In genomic region chr20:62652051-62652893, GRCh38 we compare ENCODE assay signal across 8 cellular contexts. TPM values are rescaled to one million over a fixed set of nuclear protein-coding genes. Genes with fewer than 3 reads are reported as not detected.
A peak's percentile ranks its signal among the peaks of the same experiment; 100 is the strongest.
DNase-seq lines count a peak whose midpoint lies in the region; ATAC-seq and TF ChIP-seq lines count a peak whose summit lies in the region.

No MANE protein-coding gene starts in this region.

- H3K4me3 ChIP-seq in GM12865 (ENCODE audit: low read depth, low read length) (peak overlapping the region; percentile 49), esophagus muscularis mucosa (peak overlapping the region; percentile 37 to 49 (median 44)), muscle layer of colon (ENCODE audit: low read depth in 1 of 2, low read length in 2 of 2) (peak overlapping the region in 1 of 2 donors; percentile 43)

- CTCF ChIA-PET in HEK293T (lab: Yijun Ruan, JAX), result interaction anchor here (0.6 kb wide), 1 partner anchor 156 kb away, joined by 3 read pairs; no protein-coding TSS in a partner anchor

- H3K27ac ChIP-seq in esophagus muscularis mucosa (replicated peaks in 1 of 4) (peak overlapping the region; percentile 93 to 94 (median 94)), muscle layer of colon (ENCODE audit: low read depth, low read length) (peak overlapping the region; percentile 76)

- 9% methylated on average over 15 of the region's 43 CpGs for WGBS in esophagus muscularis mucosa

- POLR2A ChIA-PET in HEK293T (lab: Yijun Ruan, JAX), result interaction anchor here (1.2 kb wide), 1 partner anchor 144 kb away, joined by 3 read pairs; the partner anchor contains the start of gene MRGBP

- H3K27me3 ChIP-seq in esophagus muscularis mucosa (no peaks in the 10 kb centered on the region), muscle layer of colon (ENCODE audit: control insufficient read depth in 1 of 2, insufficient read depth in 2 of 2, low read length in 2 of 2) (no peaks in the 10 kb centered on the region)

- peak overlapping the region; percentile 79 for H3K4me3 Mint-ChIP-seq in stimulated activated effector memory CD8-positive, alpha-beta T cell treated with anti-CD3 and anti-CD28 coated beads, Interleukin-12 subunit alpha, Interleukin-12 subunit beta, amount 100 ng/mL, for 72 hours

- H3K36me3 ChIP-seq in esophagus muscularis mucosa (peaks cover 0 to 61% (median 8%) of the 10 kb centered on the region in 4 donors), muscle layer of colon (ENCODE audit: insufficient read depth, low read length) (no peaks in the 10 kb centered on the region)

- intact Hi-C loops in esophagus muscularis mucosa (cut with DNase I), result loop anchor here (10.0 kb wide), 1 partner anchor 283 kb away; the partner anchor contains the start of gene GID8

- no peaks in the 10 kb centered on the region for H3K9me3 Mint-ChIP-seq in stimulated activated effector memory CD8-positive, alpha-beta T cell treated with anti-CD3 and anti-CD28 coated beads, Interleukin-12 subunit alpha, Interleukin-12 subunit beta, amount 100 ng/mL, for 72 hours

- no peak for TF ChIP-seq CTCF in GM12865 (IDR thresholded peaks at IDR 0.05; ENCODE audit: insufficient read depth, low read depth, low read length, missing control alignments)
- TF ChIP-seq CTCF in esophagus muscularis mucosa (IDR thresholded peaks at IDR 0.05), result peak in 1 of 3 experiments; percentile 12

- peak overlapping the region; percentile 94 for H3K27ac Mint-ChIP-seq in stimulated activated effector memory CD8-positive, alpha-beta T cell treated with anti-CD3 and anti-CD28 coated beads, Interleukin-12 subunit alpha, Interleukin-12 subunit beta, amount 100 ng/mL, for 72 hours

- peaks cover 25% of the 10 kb centered on the region for H3K36me3 Mint-ChIP-seq in stimulated activated effector memory CD8-positive, alpha-beta T cell treated with anti-CD3 and anti-CD28 coated beads, Interleukin-12 subunit alpha, Interleukin-12 subunit beta, amount 100 ng/mL, for 72 hours

- peaks cover 37% of the 10 kb centered on the region for H3K4me1 Mint-ChIP-seq in stimulated activated effector memory CD8-positive, alpha-beta T cell treated with anti-CD3 and anti-CD28 coated beads, Interleukin-12 subunit alpha, Interleukin-12 subunit beta, amount 100 ng/mL, for 72 hours

- DNase-seq in GM12865 (ENCODE audit: low read depth), result peak; percentile 94
- DNase-seq in HEK293T (ENCODE audit: extremely low spot score), result peak; percentile 53
- DNase-seq in NCI-H226, result peak; percentile 96
- DNase-seq in activated T-cell treated with anti-CD3 and anti-CD28 coated beads for 48 hours (ENCODE audit: low read depth), result peak; percentile 45
- peak; percentile 98 for DNase-seq in esophagus muscularis mucosa (ENCODE audit: extremely low spot score)
- DNase-seq in stimulated activated effector memory CD8-positive, alpha-beta T cell treated with anti-CD3 and anti-CD28 coated beads, Interleukin-12 subunit alpha, Interleukin-12 subunit beta, amount 100 ng/mL, for 72 hours (ENCODE audit: low spot score in 2 of 2), result peak; percentile 33 to 75
- DNase-seq in NCI-H2227 (lab: John Stamatoyannopoulos, UW; ENCODE audit: unreplicated experiment), result no peak

- TF ChIP-seq EP300 in esophagus muscularis mucosa (IDR thresholded peaks at IDR 0.05), result peak; percentile 90

- no peak for TF ChIP-seq POLR2A in esophagus muscularis mucosa (IDR thresholded peaks at IDR 0.05; ENCODE audit: low read depth)

- ATAC-seq in stimulated activated effector memory CD8-positive, alpha-beta T cell treated with anti-CD3 and anti-CD28 coated beads, Interleukin-12 subunit alpha, Interleukin-12 subunit beta, amount 100 ng/mL, for 72 hours, result peak; percentile 76

- H3K4me1 ChIP-seq in esophagus muscularis mucosa (peaks cover 47 to 59% (median 53%) of the 10 kb centered on the region in 4 donors), muscle layer of colon (ENCODE audit: insufficient read depth, low read length) (peaks cover 13% of the 10 kb centered on the region)

- H3K9me3 ChIP-seq in esophagus muscularis mucosa (no peaks in the 10 kb centered on the region), muscle layer of colon (ENCODE audit: low read length) (no peaks in the 10 kb centered on the region)

- peak overlapping the region; percentile 30 for H3K9ac ChIP-seq in muscle layer of colon (ENCODE audit: low read length)

TF ChIP-seq in HEK293T, 16 proteins besides CTCF, POLR2A, EP300 and RAD21:
- TF ChIP-seq PKNOX1 (IDR thresholded peaks at IDR 0.05) (no peak), L3MBTL2 (conservative IDR thresholded peaks at IDR 0.05) (peak; percentile 78)
TF ChIP-seq in HEK293T: peak in this region for 1.

RNA-seq across cellular contexts. Expression of gene SLCO4A1, which starts 10.0 kb away (rescaled TPM):
- total RNA-seq in esophagus muscularis mucosa, result 10 to 100 TPM in 3 of 4 donors, 1 to 10 TPM in 1; 10.0 to 42.4 (median 30.1) TPM

RNA-seq across cellular contexts. Expression of gene NTSR1, which starts 56.4 kb away (rescaled TPM):
- 1 to 10 TPM in 1 of 4 donors, under 1 TPM in 3; 0.42 to 1.6 (median 0.80) TPM for total RNA-seq in esophagus muscularis mucosa
